In the genomic region with DNA sequence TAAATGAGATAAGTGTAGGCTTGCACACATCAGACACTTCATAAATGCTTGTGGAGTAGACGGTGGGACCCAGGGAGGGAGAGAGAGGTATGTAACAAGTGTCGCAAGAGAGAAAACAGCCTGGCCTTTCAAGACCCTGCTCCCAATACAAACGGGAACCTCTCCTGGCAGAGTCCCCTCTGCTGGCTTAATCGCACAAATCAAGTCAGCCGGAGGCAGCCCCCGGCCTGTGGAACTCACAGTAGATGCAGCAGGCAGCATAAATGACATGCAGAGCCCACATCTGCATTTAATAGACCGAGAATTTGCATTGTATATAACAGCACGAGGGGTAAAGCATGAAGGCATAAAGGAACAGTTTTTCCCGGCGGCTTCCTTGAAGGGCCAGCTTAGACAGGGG, we compare ENCODE assay signal across 25 cellular contexts. TPM values are rescaled to one million over a fixed set of nuclear protein-coding genes. Genes with fewer than 3 reads are reported as not detected.
A peak's percentile ranks its signal among the peaks of the same experiment; 100 is the strongest.
DNase-seq lines count a peak whose midpoint lies in the region; TF ChIP-seq lines count a peak whose summit lies in the region.
"Had no signal": no experiment of that assay in that cellular context is flagged by ENCODE, and none has a peak within 500 bp of the region (broad histone marks: within the 10 kb centered on the region; RNA-seq: fewer than 3 reads in every experiment).

No MANE protein-coding gene starts in this region.

- intact Hi-C loops in posterior vena cava (cut with DNase I) = no loop called here

- H3K9me3 ChIP-seq in BE2C = no peaks in the 10 kb centered on the region
- H3K9me3 ChIP-seq: ascending aorta, psoas muscle had no signal

- 0 out of 2 replicates have a peak, but pooled peaks have one; percentile 10 for TF ChIP-seq CTCF in BE2C (IDR thresholded peaks at IDR 0.05; ENCODE audit: low read depth, low read length)
- no peak for TF ChIP-seq CTCF in NB4 (IDR thresholded peaks at IDR 0.05; ENCODE audit: low read depth, low read length)

- H3K4me3 ChIP-seq in BE2C (ENCODE audit: low read depth, low read length) (peak overlapping the region; percentile 39), NB4 (ENCODE audit: low read depth, low read length) (no peak overlapping the region)
- H3K4me3 ChIP-seq: ascending aorta, psoas muscle had no signal

- no peaks in the 10 kb centered on the region for H3K27me3 ChIP-seq in BE2C
- H3K27me3 ChIP-seq: ascending aorta had no signal

- TF ChIP-seq POLR2A in NB4 (IDR thresholded peaks at IDR 0.05; ENCODE audit: extremely low read depth, insufficient read length) = no peak

- DNase-seq in BE2C (peak; percentile 62), NB4 (ENCODE audit: low read depth) (peak; percentile 11), iris pigment epithelial cell (ENCODE audit: low read depth) (peak; percentile 14), posterior vena cava (ENCODE audit: low spot score) (peak; percentile 77), retina (no peak), dermis blood vessel endothelial cell (no peak), NCI-H748 treated with DMSO at 0.1 percent for 48 hours (lab: John Stamatoyannopoulos, UW) (no peak)
- DNase-seq: activated CD8-positive, alpha-beta memory T cell treated with anti-CD3 and anti-CD28 coated beads, Interleukin-2, amount 50 U/mL, for 4 hours; central memory CD4-positive, alpha-beta T cell; HCEC 1CT; NCI-H1092 treated with DMSO at 0.1 percent for 48 hours; NCI-H1930; NCI-H226; psoas muscle; stimulated activated CD4-positive, alpha-beta T cell treated with anti-CD3 and anti-CD28 coated beads, Interleukin-2, amount 100 ng/mL, for 48 hours; substantia nigra had no signal

- peaks cover 82% of the 10 kb centered on the region for H3K36me3 ChIP-seq in BE2C
- H3K36me3 ChIP-seq: ascending aorta had no signal

- H3K4me1 ChIP-seq in BE2C = peaks cover 28% of the 10 kb centered on the region
- H3K4me1 ChIP-seq: ascending aorta had no signal

RNA-seq across cellular contexts. Expression of a gene that starts 0.7 kb away (rescaled TPM):
- polyA plus RNA-seq in BE2C (2012; ENCODE audit: insufficient read depth, insufficient read length, low read depth) = 2.0 TPM
- total RNA-seq in posterior vena cava (not detected), dermis blood vessel endothelial cell (not detected in 2 replicates)
- total RNA-seq: activated naive CD4-positive, alpha-beta T cell treated with anti-CD3 and anti-CD28 coated beads, Interleukin-2, amount 50 U/mL, for 72 hours; activated T-helper 2 cell treated with anti-CD3 and anti-CD28 coated beads, Interferon-gamma antibody, Interleukin-2, Interleukin-4, amounts not matched to agents 10 μg/mL and 5 μg/mL and 100 μg/mL, durations not matched to agents 14 hours and 24 hours and 36 hours; ascending aorta; Daoy; dermis microvascular lymphatic vessel endothelial cell; mononuclear cell; natural killer cell treated with Interleukin-12 subunit alpha and Interleukin-12 subunit beta and Interleukin-15 and Interleukin-18, amount 100 ng/mL, for 72 hours; psoas muscle had no signal
- polyA plus RNA-seq: AG04450, CD14-positive monocyte had no signal

Comparison
In these comparisons a context has a peak if more than half of its experiments do, and no peak if none do; other contexts are left out.
1. DNase-seq: peak in BE2C (single experiment), NB4 (single experiment), iris pigment epithelial cell (single experiment) and posterior vena cava (single experiment); none in retina (single experiment), dermis blood vessel endothelial cell (single experiment) and NCI-H748 treated with DMSO at 0.1 percent for 48 hours (single experiment).